In genomic region chr10:17923728-17924127, GRCh38 we compare ENCODE assay signal across 13 cellular contexts. TPM values are rescaled to one million over a fixed set of nuclear protein-coding genes. Genes with fewer than 3 reads are reported as not detected.
DNase-seq lines count a peak whose midpoint lies in the region; TF ChIP-seq lines count a peak whose summit lies in the region.
"Had no signal": no experiment of that assay in that cellular context is flagged by ENCODE, and none has a peak within 500 bp of the region (broad histone marks: within the 10 kb centered on the region; RNA-seq: fewer than 3 reads in every experiment).

No MANE protein-coding gene starts in this region.

- 56 to 77% methylated on average over 4 of the region's 4 CpGs for WGBS in tibial nerve, 2 donors

- DNase-seq in AG20443 (ENCODE audit: low spot score) (peak; percentile 92), NCI-H446 treated with DMSO at 0.1 percent for 48 hours (lab: John Stamatoyannopoulos, UW) (peak; percentile 19), epithelial cell of prostate (ENCODE audit: low read depth, low spot score) (peak; percentile 95), non-pigmented ciliary epithelial cell (ENCODE audit: low read depth) (peak; percentile 75), GDM1 (lab: John Stamatoyannopoulos, UW) (no peak), GM13976 (ENCODE audit: low spot score) (no peak), Peyer's patch (no peak), tibial nerve (ENCODE audit: low spot score in 2 of 2) (no peak)
- DNase-seq: activated effector memory CD4-positive, alpha-beta T cell treated with anti-CD3 and anti-CD28 coated beads, Interleukin-2, amount 50 U/mL, for 16 hours; glutamatergic neuron; NCI-H2081; stimulated activated CD8-positive, alpha-beta memory T cell treated with anti-CD3 and anti-CD28 coated beads, Interleukin-4, amount 100 ng/mL, for 48 hours had no signal

- no peak for TF ChIP-seq POLR2A in Peyer's patch (IDR thresholded peaks at IDR 0.05)
- no peak for TF ChIP-seq POLR2A in tibial nerve (IDR thresholded peaks at IDR 0.05)

- no peaks in the 10 kb centered on the region for H3K27me3 ChIP-seq in Peyer's patch
- H3K27me3 ChIP-seq in tibial nerve, result no peaks in the 10 kb centered on the region

- H3K4me1 ChIP-seq in Peyer's patch (no peaks in the 10 kb centered on the region), tibial nerve (no peaks in the 10 kb centered on the region)
- H3K4me1 ChIP-seq: parathyroid adenoma had no signal

- H3K36me3 ChIP-seq in Peyer's patch (no peaks in the 10 kb centered on the region), tibial nerve (no peaks in the 10 kb centered on the region)

- H3K27ac ChIP-seq in epithelial cell of prostate (peak overlapping the region; percentile 86), Peyer's patch (no peak overlapping the region), tibial nerve (no peak overlapping the region)
- H3K27ac ChIP-seq: parathyroid adenoma had no signal

- no peak for TF ChIP-seq EP300 in tibial nerve (IDR thresholded peaks at IDR 0.05)

- TF ChIP-seq CTCF in GM13976 (IDR thresholded peaks at IDR 0.05; ENCODE audit: borderline replicate concordance, control extremely low read depth, extremely low read depth, insufficient read depth, missing control alignments) (no peak), Peyer's patch (IDR thresholded peaks at IDR 0.05) (no peak), tibial nerve (IDR thresholded peaks at IDR 0.05) (no peak)

- in situ Hi-C loops in GM13976 (cut with MboI; ENCODE audit: low sequenced_read_pairs, unreplicated experiment), result no loop called here

- H3K4me3 ChIP-seq in Peyer's patch (no peak overlapping the region), tibial nerve (no peak overlapping the region)

- H3K9me3 ChIP-seq in Peyer's patch, result no peaks in the 10 kb centered on the region
- no peaks in the 10 kb centered on the region for H3K9me3 ChIP-seq in tibial nerve

RNA-seq across cellular contexts. Expression of gene SLC39A12, which starts 28.0 kb away (rescaled TPM):
- under 1 TPM in 1 of 4 donors, not detected in 3; 0.54 TPM for total RNA-seq in Peyer's patch
- total RNA-seq in tibial nerve, result not detected

Comparison
In these comparisons a context has a peak if more than half of its experiments do, and no peak if none do; other contexts are left out.
1. DNase-seq: peak in AG20443 (single experiment), NCI-H446 treated with DMSO at 0.1 percent for 48 hours (single experiment), epithelial cell of prostate (single experiment) and non-pigmented ciliary epithelial cell (single experiment); none in GDM1 (single experiment), GM13976 (single experiment), Peyer's patch (0 of 3) and tibial nerve (0 of 2).